ENCODE assay signal across 1 cellular context in the genomic region with DNA sequence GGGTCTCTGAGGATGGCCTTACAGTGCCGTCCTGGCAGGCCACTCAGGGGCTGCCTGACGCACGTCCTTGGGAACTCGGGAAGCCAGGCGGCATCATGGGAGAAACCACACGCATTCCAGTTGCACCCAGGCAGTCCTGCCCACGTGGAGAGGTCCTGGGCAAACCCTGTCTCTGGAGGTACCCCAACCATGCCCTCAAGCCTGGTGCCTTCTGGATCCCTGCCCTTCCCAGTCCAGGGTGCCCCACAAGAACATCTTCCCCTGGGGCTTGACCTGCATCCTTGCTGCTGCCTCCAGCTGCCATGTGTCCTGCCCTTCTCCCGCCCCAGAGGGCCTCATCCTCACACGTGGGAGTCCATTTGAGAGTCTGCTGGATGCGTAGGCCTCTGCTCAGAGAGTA.
TF ChIP-seq lines count a peak whose summit lies in the region.

No MANE protein-coding gene starts in this region.

TF ChIP-seq in WTC11, 78 proteins besides CTCF, POLR2A, EP300 and RAD21 (continued from another document):
- TF ChIP-seq, protein P1, sequence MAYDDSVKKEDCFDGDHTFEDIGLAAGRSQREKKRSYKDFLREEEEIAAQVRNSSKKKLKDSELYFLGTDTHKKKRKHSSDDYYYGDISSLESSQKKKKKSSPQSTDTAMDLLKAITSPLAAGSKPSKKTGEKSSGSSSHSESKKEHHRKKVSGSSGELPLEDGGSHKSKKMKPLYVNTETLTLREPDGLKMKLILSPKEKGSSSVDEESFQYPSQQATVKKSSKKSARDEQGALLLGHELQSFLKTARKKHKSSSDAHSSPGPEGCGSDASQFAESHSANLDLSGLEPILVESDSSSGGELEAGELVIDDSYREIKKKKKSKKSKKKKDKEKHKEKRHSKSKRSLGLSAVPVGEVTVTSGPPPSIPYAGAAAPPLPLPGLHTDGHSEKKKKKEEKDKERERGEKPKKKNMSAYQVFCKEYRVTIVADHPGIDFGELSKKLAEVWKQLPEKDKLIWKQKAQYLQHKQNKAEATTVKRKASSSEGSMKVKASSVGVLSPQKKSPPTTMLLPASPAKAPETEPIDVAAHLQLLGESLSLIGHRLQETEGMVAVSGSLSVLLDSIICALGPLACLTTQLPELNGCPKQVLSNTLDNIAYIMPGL (CRISPR knock-in tag; IDR thresholded peaks at IDR 0.05), result no peak
- TF ChIP-seq, protein P2, sequence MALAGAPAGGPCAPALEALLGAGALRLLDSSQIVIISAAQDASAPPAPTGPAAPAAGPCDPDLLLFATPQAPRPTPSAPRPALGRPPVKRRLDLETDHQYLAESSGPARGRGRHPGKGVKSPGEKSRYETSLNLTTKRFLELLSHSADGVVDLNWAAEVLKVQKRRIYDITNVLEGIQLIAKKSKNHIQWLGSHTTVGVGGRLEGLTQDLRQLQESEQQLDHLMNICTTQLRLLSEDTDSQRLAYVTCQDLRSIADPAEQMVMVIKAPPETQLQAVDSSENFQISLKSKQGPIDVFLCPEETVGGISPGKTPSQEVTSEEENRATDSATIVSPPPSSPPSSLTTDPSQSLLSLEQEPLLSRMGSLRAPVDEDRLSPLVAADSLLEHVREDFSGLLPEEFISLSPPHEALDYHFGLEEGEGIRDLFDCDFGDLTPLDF (CRISPR knock-in tag; IDR thresholded peaks at IDR 0.05), result no peak
- no peak for TF ChIP-seq ZNF121 (CRISPR knock-in tag; IDR thresholded peaks at IDR 0.05)
- TF ChIP-seq, protein P3, sequence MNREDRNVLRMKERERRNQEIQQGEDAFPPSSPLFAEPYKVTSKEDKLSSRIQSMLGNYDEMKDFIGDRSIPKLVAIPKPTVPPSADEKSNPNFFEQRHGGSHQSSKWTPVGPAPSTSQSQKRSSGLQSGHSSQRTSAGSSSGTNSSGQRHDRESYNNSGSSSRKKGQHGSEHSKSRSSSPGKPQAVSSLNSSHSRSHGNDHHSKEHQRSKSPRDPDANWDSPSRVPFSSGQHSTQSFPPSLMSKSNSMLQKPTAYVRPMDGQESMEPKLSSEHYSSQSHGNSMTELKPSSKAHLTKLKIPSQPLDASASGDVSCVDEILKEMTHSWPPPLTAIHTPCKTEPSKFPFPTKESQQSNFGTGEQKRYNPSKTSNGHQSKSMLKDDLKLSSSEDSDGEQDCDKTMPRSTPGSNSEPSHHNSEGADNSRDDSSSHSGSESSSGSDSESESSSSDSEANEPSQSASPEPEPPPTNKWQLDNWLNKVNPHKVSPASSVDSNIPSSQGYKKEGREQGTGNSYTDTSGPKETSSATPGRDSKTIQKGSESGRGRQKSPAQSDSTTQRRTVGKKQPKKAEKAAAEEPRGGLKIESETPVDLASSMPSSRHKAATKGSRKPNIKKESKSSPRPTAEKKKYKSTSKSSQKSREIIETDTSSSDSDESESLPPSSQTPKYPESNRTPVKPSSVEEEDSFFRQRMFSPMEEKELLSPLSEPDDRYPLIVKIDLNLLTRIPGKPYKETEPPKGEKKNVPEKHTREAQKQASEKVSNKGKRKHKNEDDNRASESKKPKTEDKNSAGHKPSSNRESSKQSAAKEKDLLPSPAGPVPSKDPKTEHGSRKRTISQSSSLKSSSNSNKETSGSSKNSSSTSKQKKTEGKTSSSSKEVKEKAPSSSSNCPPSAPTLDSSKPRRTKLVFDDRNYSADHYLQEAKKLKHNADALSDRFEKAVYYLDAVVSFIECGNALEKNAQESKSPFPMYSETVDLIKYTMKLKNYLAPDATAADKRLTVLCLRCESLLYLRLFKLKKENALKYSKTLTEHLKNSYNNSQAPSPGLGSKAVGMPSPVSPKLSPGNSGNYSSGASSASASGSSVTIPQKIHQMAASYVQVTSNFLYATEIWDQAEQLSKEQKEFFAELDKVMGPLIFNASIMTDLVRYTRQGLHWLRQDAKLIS (CRISPR knock-in tag; IDR thresholded peaks at IDR 0.05; ENCODE audit: borderline replicate concordance), result no peak
- TF ChIP-seq MYBL2 (CRISPR knock-in tag; IDR thresholded peaks at IDR 0.05), result no peak
- no peak for TF ChIP-seq NFE2L1 (CRISPR knock-in tag; IDR thresholded peaks at IDR 0.05)
- no peak for TF ChIP-seq EMX1 (CRISPR knock-in tag; IDR thresholded peaks at IDR 0.05)
- TF ChIP-seq, protein P4, sequence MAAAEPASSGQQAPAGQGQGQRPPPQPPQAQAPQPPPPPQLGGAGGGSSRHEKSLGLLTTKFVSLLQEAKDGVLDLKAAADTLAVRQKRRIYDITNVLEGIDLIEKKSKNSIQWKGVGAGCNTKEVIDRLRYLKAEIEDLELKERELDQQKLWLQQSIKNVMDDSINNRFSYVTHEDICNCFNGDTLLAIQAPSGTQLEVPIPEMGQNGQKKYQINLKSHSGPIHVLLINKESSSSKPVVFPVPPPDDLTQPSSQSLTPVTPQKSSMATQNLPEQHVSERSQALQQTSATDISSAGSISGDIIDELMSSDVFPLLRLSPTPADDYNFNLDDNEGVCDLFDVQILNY (CRISPR knock-in tag; IDR thresholded peaks at IDR 0.05), result no peak
